Comparison of ENCODE assay signal across 17 cellular contexts in genomic region chr12:69150796-69151127, GRCh38.
"Had no signal": no experiment of that assay in that cellular context is flagged by ENCODE, and none has a peak within 500 bp of the region (broad histone marks: within the 10 kb centered on the region; RNA-seq: fewer than 3 reads in every experiment).

No MANE protein-coding gene starts in this region.

- H3K27me3 ChIP-seq: ovary, tibial artery had no signal

- H3K4me3 ChIP-seq: ovary, tibial artery had no signal

- DNase-seq: activated naive CD4-positive, alpha-beta T cell; activated T-cell treated with anti-CD3 and anti-CD28 coated beads, Interleukin-2, amount 50 U/mL, for 24 hours; amniotic stem cell; cortex of kidney; effector CD8-positive, alpha-beta T cell; erythroblast; islet precursor cell; left cardiac atrium; ovary; stimulated activated CD4-positive, alpha-beta T cell treated with anti-CD3 and anti-CD28 coated beads, Interleukin-2, amount 100 ng/mL, for 24 hours; stimulated activated naive CD8-positive, alpha-beta T cell treated with anti-CD3 and anti-CD28 coated beads, Interleukin-15, amount 100 ng/mL, for 72 hours; T-helper 9 cell; tibial artery had no signal

- H3K9me3 ChIP-seq: ovary, tibial artery had no signal

- H3K27ac ChIP-seq: ovary, tibial artery had no signal

- ATAC-seq: left cardiac atrium; natural killer cell treated with Interleukin-12 subunit alpha and Interleukin-12 subunit beta and Interleukin-15 and Interleukin-18, amount 100 ng/mL, for 72 hours; sciatic nerve; stimulated activated effector memory CD8-positive, alpha-beta T cell treated with anti-CD3 and anti-CD28 coated beads, Interleukin-12 subunit alpha, Interleukin-12 subunit beta, amount 100 ng/mL, for 72 hours; stimulated activated naive CD8-positive, alpha-beta T cell treated with anti-CD3 and anti-CD28 coated beads, Interleukin-15, amount 100 ng/mL, for 72 hours; WTC11 had no signal

- H3K36me3 ChIP-seq: ovary, tibial artery had no signal
